Comparison of ENCODE assay signal across 29 cellular contexts in the genomic region with DNA sequence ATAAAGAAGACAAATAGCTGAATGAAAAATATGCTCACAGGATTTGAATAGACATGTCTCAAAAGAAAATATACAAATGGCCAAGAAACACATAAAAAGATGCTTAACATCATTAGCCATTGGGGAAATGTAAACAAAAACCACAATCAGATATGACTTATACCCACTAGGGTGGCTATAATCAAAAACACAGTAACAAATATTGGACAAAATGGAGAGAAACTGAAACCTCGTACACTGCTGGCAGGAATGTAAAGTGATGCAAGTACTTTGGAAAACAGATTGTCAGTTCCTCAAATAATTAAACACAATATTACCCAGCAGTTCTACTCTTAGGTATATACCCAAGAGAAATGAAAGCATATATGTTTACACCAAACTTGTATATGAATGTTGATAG.
A peak's percentile ranks its signal among the peaks of the same experiment; 100 is the strongest.
DNase-seq lines count a peak whose midpoint lies in the region; ATAC-seq, FAIRE-seq and TF ChIP-seq lines count a peak whose summit lies in the region.
"Had no signal": no experiment of that assay in that cellular context is flagged by ENCODE, and none has a peak within 500 bp of the region (broad histone marks: within the 10 kb centered on the region; RNA-seq: fewer than 3 reads in every experiment).

No MANE protein-coding gene starts in this region.

- DNase-seq in AG09319 (ENCODE audit: extremely low read depth, low read depth) = no peak
- no peak for DNase-seq in GM19239 (ENCODE audit: insufficient read length, low spot score)
- peak; percentile 37 for DNase-seq in amniotic epithelial cell (ENCODE audit: low read depth)
- DNase-seq in fibroblast of the conjunctiva (ENCODE audit: low read depth) = peak; percentile 20
- DNase-seq in H54 (ENCODE audit: insufficient read length, low spot score) = no peak
- no peak for DNase-seq in kidney
- DNase-seq in NCI-H69 (lab: John Stamatoyannopoulos, UW) = no peak
- DNase-seq: ACHN; activated B cell treated with CpG ODN at 0.5 μM for 24 hours; activated CD4-positive, alpha-beta T cell treated with anti-CD3 and anti-CD28 coated beads, Interleukin-2, amount 50 U/mL, for 4 hours; activated CD8-positive, alpha-beta memory T cell treated with anti-CD3 and anti-CD28 coated beads, Interleukin-2, amount 50 U/mL, for 4 hours; brain microvascular endothelial cell; CD4-positive, CD25-positive, alpha-beta regulatory T cell; DMS 273 treated with DMSO at 0.1 percent for 48 hours; foreskin melanocyte; GDM1; NCI-H1417; NCI-H510A; stimulated activated CD4-positive, alpha-beta T cell treated with anti-CD3 and anti-CD28 coated beads, Interleukin-1b, Interleukin-23, amount 100 ng/mL, for 48 hours; T-helper 9 cell had no signal

- H3K36me3 ChIP-seq in kidney (ENCODE audit: control insufficient read depth in 1 of 2, insufficient read depth in 2 of 2, low read length in 2 of 2) = no peaks in the 10 kb centered on the region
- H3K36me3 ChIP-seq: brain microvascular endothelial cell, suprapubic skin had no signal

- TF ChIP-seq CTCF in AG09319 (IDR thresholded peaks at IDR 0.05; ENCODE audit: low read depth, low read length) = peak; percentile 17
- no peak for TF ChIP-seq CTCF in kidney (IDR thresholded peaks at IDR 0.05; ENCODE audit: borderline replicate concordance, extremely low read depth, insufficient read depth)

- H3K9me3 ChIP-seq in kidney (ENCODE audit: control insufficient read depth in 1 of 2, low read length in 2 of 2) = no peaks in the 10 kb centered on the region
- H3K9me3 ChIP-seq: suprapubic skin had no signal

- FAIRE-seq in GM19239 (lab: Jason Lieb, UNC) (peak; percentile 64), H54 (lab: Jason Lieb, UNC) (no peak), kidney (lab: Jason Lieb, UNC) (no peak)
- FAIRE-seq: keratinocyte, urothelium cell line had no signal

- no peak for TF ChIP-seq POLR2A in H54 (IDR thresholded peaks at IDR 0.05; ENCODE audit: low read depth, low read length)

- no peak for ATAC-seq in HG02938 (IDR thresholded peaks at IDR 0.05; ENCODE audit: unreplicated experiment)
- ATAC-seq: activated T-helper 17 cell treated with anti-CD3 and anti-CD28 coated beads, Interleukin-2, amount 50 U/mL, for 72 hours; SK-N-SH treated with all-trans-retinoic acid at 6 μM for 48 hours had no signal

- intact Hi-C loops in kidney (cut with DNase I) = no loop called here

- H3K27ac ChIP-seq in kidney (ENCODE audit: low read depth in 2 of 2, low read length in 2 of 2) = no peak overlapping the region
- H3K27ac ChIP-seq: brain microvascular endothelial cell, coronary artery, skin epidermis, suprapubic skin had no signal

- H3K4me3 ChIP-seq in kidney (ENCODE audit: low read length in 2 of 2) = no peak overlapping the region
- H3K4me3 ChIP-seq: coronary artery, lung, skin epidermis, suprapubic skin had no signal

- no peaks in the 10 kb centered on the region for H3K4me1 ChIP-seq in kidney (ENCODE audit: control insufficient read depth in 1 of 2, insufficient read depth in 1 of 2, low read depth in 1 of 2, low read length in 2 of 2)
- H3K4me1 ChIP-seq: suprapubic skin had no signal

- no peak overlapping the region for H3K9ac ChIP-seq in kidney (ENCODE audit: low read length in 2 of 2)

Comparison
In these comparisons a context has a peak if more than half of its experiments do, and no peak if none do; other contexts are left out.
1. DNase-seq: peak in amniotic epithelial cell (single experiment) and fibroblast of the conjunctiva (single experiment); none in AG09319 (single experiment), GM19239 (single experiment), H54 (single experiment), kidney (single experiment) and NCI-H69 (single experiment).